Comparison of ENCODE assay signal across 27 cellular contexts in the genomic region with DNA sequence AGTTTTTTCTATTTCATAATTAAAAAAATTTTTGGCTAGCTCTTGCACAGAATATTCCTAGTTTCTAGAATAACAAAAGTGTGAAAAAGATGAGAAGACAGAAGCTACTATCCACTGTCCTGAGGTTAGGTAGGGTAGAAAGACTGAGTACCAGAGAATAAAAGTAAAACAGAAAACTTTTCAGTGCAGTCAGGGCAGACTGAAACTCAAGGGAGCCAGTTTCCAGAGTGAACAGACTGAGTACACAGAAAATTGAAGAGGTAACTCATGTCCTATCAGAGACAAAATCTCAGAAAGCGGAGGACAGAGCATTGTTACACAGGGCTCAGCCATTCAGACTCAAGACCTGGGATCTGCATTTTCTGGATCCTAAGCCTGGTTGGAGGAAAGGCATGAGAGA. TPM values are rescaled to one million over a fixed set of nuclear protein-coding genes. Genes with fewer than 3 reads are reported as not detected.
"Had no signal": no experiment of that assay in that cellular context is flagged by ENCODE, and none has a peak within 500 bp of the region (broad histone marks: within the 10 kb centered on the region; RNA-seq: fewer than 3 reads in every experiment).

No MANE protein-coding gene starts in this region.

- FAIRE-seq: colon had no signal

- ATAC-seq: activated T-cell treated with anti-CD3 and anti-CD28 coated beads, Interleukin-2, amount 50 U/mL, for 72 hours; PC-3; T-helper 17 cell had no signal

- DNase-seq: activated CD4-positive, alpha-beta memory T cell treated with anti-CD3 and anti-CD28 coated beads, Interleukin-2, amount 10 ng/mL, durations not matched to agents 7 days and 5 days; activated CD4-positive, alpha-beta T cell treated with anti-CD3 and anti-CD28 coated beads, Interleukin-2, amount 50 U/mL, for 1 hour; activated CD4-positive, CD25-positive, alpha-beta regulatory T cell; activated gamma-delta T cell treated with Interleukin-2 at 50 U/mL for 16 hours; activated naive CD4-positive, alpha-beta T cell treated with anti-CD3 and anti-CD28 coated beads, Interleukin-2, amount 10 ng/mL, durations not matched to agents 7 days and 5 days; activated naive CD8-positive, alpha-beta T cell treated with anti-CD3 and anti-CD28 coated beads for 36 hours; activated T-cell treated with anti-CD3 and anti-CD28 coated beads, Interleukin-2, amount 50 U/mL, for 72 hours; anterior cingulate cortex; cerebellar nuclear complex; NCI-H1092; NCI-H1417; NCI-H1694 treated with DMSO at 0.1 percent for 48 hours; NCI-H2029 treated with DMSO at 0.1 percent for 48 hours; NCI-H510A treated with DMSO at 0.1 percent for 48 hours; NCI-H69; PC-3; SHP77 treated with DMSO at 0.1 percent for 48 hours; T-helper 17 cell; T-helper 9 cell had no signal

RNA-seq across cellular contexts. Expression of gene FBXO40, which starts 8.8 kb away (rescaled TPM):
- total RNA-seq: activated CD4-positive, alpha-beta memory T cell treated with anti-CD3 and anti-CD28 coated beads, Interleukin-2, amount 10 ng/mL, durations not matched to agents 7 days and 5 days; activated CD8-positive, alpha-beta memory T cell treated with anti-CD3 and anti-CD28 coated beads for 36 hours; activated naive CD8-positive, alpha-beta T cell treated with anti-CD3 and anti-CD28 coated beads for 36 hours; activated T-cell treated with anti-CD3 and anti-CD28 coated beads, Interleukin-2, amount 50 U/mL, for 72 hours; activated T-helper 2 cell treated with anti-CD3 and anti-CD28 coated beads, Interferon-gamma antibody, Interleukin-2, Interleukin-4, amounts not matched to agents 10 μg/mL and 5 μg/mL and 100 μg/mL, durations not matched to agents 14 hours and 24 hours and 36 hours; LHCN-M2; M059J; PC-3 had no signal

RNA-seq across cellular contexts. Expression of gene ARGFX, which starts 16.7 kb away (rescaled TPM):
- total RNA-seq: activated CD4-positive, alpha-beta memory T cell treated with anti-CD3 and anti-CD28 coated beads, Interleukin-2, amount 10 ng/mL, durations not matched to agents 7 days and 5 days; activated CD8-positive, alpha-beta memory T cell treated with anti-CD3 and anti-CD28 coated beads for 36 hours; activated naive CD8-positive, alpha-beta T cell treated with anti-CD3 and anti-CD28 coated beads for 36 hours; activated T-cell treated with anti-CD3 and anti-CD28 coated beads, Interleukin-2, amount 50 U/mL, for 72 hours; activated T-helper 2 cell treated with anti-CD3 and anti-CD28 coated beads, Interferon-gamma antibody, Interleukin-2, Interleukin-4, amounts not matched to agents 10 μg/mL and 5 μg/mL and 100 μg/mL, durations not matched to agents 14 hours and 24 hours and 36 hours; cardiac septum; LHCN-M2; M059J; PC-3; SK-MEL-5; T-helper 17 cell had no signal
- polyA plus RNA-seq: adipose tissue had no signal
